7 cellular contexts compared by ENCODE assay signal in genomic region chr6:75244063-75244575, GRCh38. TPM values are rescaled to one million over a fixed set of nuclear protein-coding genes. Genes with fewer than 3 reads are reported as not detected.
DNase-seq lines count a peak whose midpoint lies in the region; ATAC-seq and TF ChIP-seq lines count a peak whose summit lies in the region.

No MANE protein-coding gene starts in this region.

- H3K4me3 Mint-ChIP-seq in T-cell, result peak overlapping the region; percentile 94 to 100 (median 97)
- H3K4me3 Mint-ChIP-seq in progenitor cell of endocrine pancreas (ENCODE audit: low read depth), result peak overlapping the region; percentile 96

- CTCF ChIA-PET in T-cell (lab: Charles Lee), result interaction anchor here (0.6 to 1.9 kb wide), 13 partner anchors 21 to 1511 kb away, joined by 3 to 6 read pairs (median 3); no protein-coding TSS in a partner anchor

- ATAC-seq in HG02759 (IDR thresholded peaks at IDR 0.05; ENCODE audit: unreplicated experiment) (peak; percentile 26), T-cell (replicated peaks in 1 of 4) (peak in 2 of 4 experiments; percentile 1 to 13), HG02623 (IDR thresholded peaks at IDR 0.05; ENCODE audit: unreplicated experiment) (no peak)

- peak; percentile 11 for DNase-seq in GM13976 (ENCODE audit: low spot score)
- no peak for DNase-seq in T-cell
- DNase-seq in fibroblast of pulmonary artery (ENCODE audit: low read depth), result no peak
- no peak for DNase-seq in progenitor cell of endocrine pancreas (ENCODE audit: low spot score, unreplicated experiment)
- DNase-seq in NK-92 (lab: John Stamatoyannopoulos, UW; ENCODE audit: unreplicated experiment), result no peak

- POLR2A ChIA-PET in T-cell (lab: Charles Lee), result interaction anchor here (0.5 to 1.6 kb wide), 10 partner anchors 19 to 359 kb away, joined by 3 to 11 read pairs (median 5); partner anchors contain the start of genes SENP6 (in 1 of the 2) and TMEM30A (in 1 of the 2)

- in situ Hi-C loops in GM13976 (cut with MboI; ENCODE audit: low sequenced_read_pairs, unreplicated experiment), result no loop called here

- H3K27ac Mint-ChIP-seq in T-cell (peak overlapping the region; percentile 98), progenitor cell of endocrine pancreas (peak overlapping the region; percentile 99)

- H3K4me3 ChIP-seq in fibroblast of pulmonary artery (replicated peaks; ENCODE audit: low read depth, low read length), result peak overlapping the region; percentile 87

- H3K9me3 Mint-ChIP-seq in T-cell (no peaks in the 10 kb centered on the region), progenitor cell of endocrine pancreas (ENCODE audit: low read depth) (no peaks in the 10 kb centered on the region)

- H3K36me3 Mint-ChIP-seq in T-cell (peaks cover 18% of the 10 kb centered on the region), progenitor cell of endocrine pancreas (ENCODE audit: insufficient read depth) (peaks cover 12% of the 10 kb centered on the region)

- peaks cover 31 to 39% (median 34%) of the 10 kb centered on the region in 3 donors for H3K4me1 Mint-ChIP-seq in T-cell
- peaks cover 11% of the 10 kb centered on the region for H3K4me1 Mint-ChIP-seq in progenitor cell of endocrine pancreas (ENCODE audit: low read depth)

- H3K27me3 Mint-ChIP-seq in T-cell, result peaks cover 7 to 13% of the 10 kb centered on the region in 2 donors
- peaks cover 15% of the 10 kb centered on the region for H3K27me3 Mint-ChIP-seq in progenitor cell of endocrine pancreas

- TF ChIP-seq CTCF in GM13976 (IDR thresholded peaks at IDR 0.05; ENCODE audit: borderline replicate concordance, control extremely low read depth, extremely low read depth, insufficient read depth, missing control alignments) (no peak), fibroblast of pulmonary artery (IDR thresholded peaks at IDR 0.05; ENCODE audit: low read length, missing control alignments) (no peak), progenitor cell of endocrine pancreas (IDR thresholded peaks at IDR 0.05; ENCODE audit: unreplicated experiment) (no peak)

RNA-seq across cellular contexts. Expression of gene COX7A2, which starts 0.5 kb away (rescaled TPM):
- total RNA-seq in T-cell (100 to 1,000 TPM; 195 to 213 (median 198) TPM), progenitor cell of endocrine pancreas (311 and 314 TPM in 2 replicates)

RNA-seq across cellular contexts. Expression of gene COL12A1, which starts 38.3 kb away (rescaled TPM):
- total RNA-seq in T-cell (under 1 TPM in 3 of 5 donors, not detected in 2; 0.59 to 0.95 (median 0.76) TPM), progenitor cell of endocrine pancreas (2.0 and 3.8 TPM in 2 replicates)

RNA-seq across cellular contexts. Expression of gene TMEM30A, which starts 40.5 kb away (rescaled TPM):
- total RNA-seq in T-cell (10 to 100 TPM; 43.4 to 67.6 (median 55.1) TPM), progenitor cell of endocrine pancreas (74.4 and 77.2 TPM in 2 replicates)
